Comparison of ENCODE assay signal across 9 cellular contexts in genomic region chr3:134030382-134030753, GRCh38. TPM values are rescaled to one million over a fixed set of nuclear protein-coding genes. Genes with fewer than 3 reads are reported as not detected.
DNase-seq lines count a peak whose midpoint lies in the region; ATAC-seq and TF ChIP-seq lines count a peak whose summit lies in the region.
"Had no signal": no experiment of that assay in that cellular context is flagged by ENCODE, and none has a peak within 500 bp of the region (broad histone marks: within the 10 kb centered on the region; RNA-seq: fewer than 3 reads in every experiment).

No MANE protein-coding gene starts in this region.

- H4K20me1 ChIP-seq in PC-9 (ENCODE audit: insufficient read depth), result no peaks in the 10 kb centered on the region

- POLR2A ChIA-PET in activated CD4-positive, alpha-beta T cell treated with anti-CD3 and anti-CD28 coated beads, Interleukin-2, amount 10 ng/mL, durations not matched to agents 7 days and 5 days (lab: Charles Lee), result no interaction called here
- POLR2A ChIA-PET in PC-9 (lab: Charles Lee; ENCODE audit: unreplicated experiment), result no interaction called here

- peaks cover 46% of the 10 kb centered on the region for H3K27me3 Mint-ChIP-seq in activated CD4-positive, alpha-beta T cell treated with anti-CD3 and anti-CD28 coated beads, Interleukin-2, amount 10 ng/mL, durations not matched to agents 7 days and 5 days
- peaks cover 49% of the 10 kb centered on the region for H3K27me3 Mint-ChIP-seq in activated T-helper 17 cell treated with anti-CD3 and anti-CD28 coated beads, Interleukin-2, amount 50 U/mL, for 72 hours

- H3F3A ChIP-seq in PC-9 (ENCODE audit: insufficient read depth, low read depth), result no peaks in the 10 kb centered on the region

- no peaks in the 10 kb centered on the region for H3K36me3 Mint-ChIP-seq in activated CD4-positive, alpha-beta T cell treated with anti-CD3 and anti-CD28 coated beads, Interleukin-2, amount 10 ng/mL, durations not matched to agents 7 days and 5 days (ENCODE audit: low read depth)
- H3K36me3 Mint-ChIP-seq in activated T-helper 17 cell treated with anti-CD3 and anti-CD28 coated beads, Interleukin-2, amount 50 U/mL, for 72 hours (ENCODE audit: low read depth), result no peaks in the 10 kb centered on the region

- no peak for DNase-seq in activated CD4-positive, alpha-beta T cell treated with anti-CD3 and anti-CD28 coated beads, Interleukin-2, amount 10 ng/mL, durations not matched to agents 7 days and 5 days
- no peak for DNase-seq in activated CD4-positive, alpha-beta T cell treated with anti-CD3 and anti-CD28 coated beads, Interleukin-2, amount 50 U/mL, for 48 hours
- peak; percentile 41 for DNase-seq in iPS-NIHi7 (ENCODE audit: extremely low spot score)
- no peak for DNase-seq in thoracic aorta (ENCODE audit: low spot score)
- no peak for DNase-seq in GDM1 (lab: John Stamatoyannopoulos, UW)
- DNase-seq in PC-9, result no peak
- DNase-seq in stimulated activated CD4-positive, alpha-beta T cell treated with anti-CD3 and anti-CD28 coated beads, Interleukin-12 subunit alpha, Interleukin-12 subunit beta, amount 100 ng/mL, for 4 hours, result no peak
- DNase-seq: RPMI8226 had no signal

- H3K9me2 ChIP-seq in PC-9 (ENCODE audit: insufficient read depth), result no peaks in the 10 kb centered on the region

- intact Hi-C loops in PC-9 (cut with micrococcal nuclease; ENCODE audit: unreplicated experiment), result no loop called here

- ATAC-seq in activated T-helper 17 cell treated with anti-CD3 and anti-CD28 coated beads, Interleukin-2, amount 50 U/mL, for 72 hours (replicated peaks), result no peak
- ATAC-seq in thoracic aorta (ENCODE audit: insufficient number of reproducible peaks, low FRiP score, low read depth), result no peak

- TF ChIP-seq CTCF in thoracic aorta (IDR thresholded peaks at IDR 0.05) (no peak), PC-9 (conservative IDR thresholded peaks at IDR 0.05) (no peak)

- H3K9me3 ChIP-seq in thoracic aorta (no peaks in the 10 kb centered on the region), PC-9 (ENCODE audit: insufficient read depth, low read depth) (no peaks in the 10 kb centered on the region)

- peak overlapping the region; percentile 10 for H3K4me3 Mint-ChIP-seq in activated CD4-positive, alpha-beta T cell treated with anti-CD3 and anti-CD28 coated beads, Interleukin-2, amount 10 ng/mL, durations not matched to agents 7 days and 5 days
- peak overlapping the region; percentile 27 for H3K4me3 Mint-ChIP-seq in activated T-helper 17 cell treated with anti-CD3 and anti-CD28 coated beads, Interleukin-2, amount 50 U/mL, for 72 hours

- H3K4me1 ChIP-seq in thoracic aorta (ENCODE audit: control insufficient read depth in 1 of 2, low read depth in 2 of 2) (peaks cover 8 to 10% of the 10 kb centered on the region in 2 donors), PC-9 (replicated peaks; ENCODE audit: insufficient read depth) (no peaks in the 10 kb centered on the region)

- no peaks in the 10 kb centered on the region for H3K79me2 ChIP-seq in PC-9 (ENCODE audit: low read depth)

- H2AFZ ChIP-seq in PC-9, result no peak overlapping the region

- H3K4me1 Mint-ChIP-seq in activated CD4-positive, alpha-beta T cell treated with anti-CD3 and anti-CD28 coated beads, Interleukin-2, amount 10 ng/mL, durations not matched to agents 7 days and 5 days, result peaks cover 5% of the 10 kb centered on the region
- peaks cover 4% of the 10 kb centered on the region for H3K4me1 Mint-ChIP-seq in activated T-helper 17 cell treated with anti-CD3 and anti-CD28 coated beads, Interleukin-2, amount 50 U/mL, for 72 hours

- H3K4me3 ChIP-seq in thoracic aorta (peak overlapping the region; percentile 82), PC-9 (no peak overlapping the region)

- CTCF ChIA-PET in activated CD4-positive, alpha-beta T cell treated with anti-CD3 and anti-CD28 coated beads, Interleukin-2, amount 10 ng/mL, durations not matched to agents 7 days and 5 days (lab: Charles Lee), result no interaction called here
- CTCF ChIA-PET in PC-9 (lab: Charles Lee), result no interaction called here

- no TSS peak for BruUV-seq in PC-9 (replicated peaks; lab: Mats Ljungman, UMichigan)

- H3K9me3 Mint-ChIP-seq in activated CD4-positive, alpha-beta T cell treated with anti-CD3 and anti-CD28 coated beads, Interleukin-2, amount 10 ng/mL, durations not matched to agents 7 days and 5 days, result no peaks in the 10 kb centered on the region
- no peaks in the 10 kb centered on the region for H3K9me3 Mint-ChIP-seq in activated T-helper 17 cell treated with anti-CD3 and anti-CD28 coated beads, Interleukin-2, amount 50 U/mL, for 72 hours

- H3K36me3 ChIP-seq in thoracic aorta (no peaks in the 10 kb centered on the region), PC-9 (ENCODE audit: low read depth) (no peaks in the 10 kb centered on the region)

- H3K27ac Mint-ChIP-seq in activated CD4-positive, alpha-beta T cell treated with anti-CD3 and anti-CD28 coated beads, Interleukin-2, amount 10 ng/mL, durations not matched to agents 7 days and 5 days, result no peak overlapping the region
- H3K27ac Mint-ChIP-seq in activated T-helper 17 cell treated with anti-CD3 and anti-CD28 coated beads, Interleukin-2, amount 50 U/mL, for 72 hours, result no peak overlapping the region

- no peak overlapping the region for H3K27ac ChIP-seq in thoracic aorta
- H3K27ac ChIP-seq in PC-9, result no peak overlapping the region

- no peaks in the 10 kb centered on the region for H3K27me3 ChIP-seq in thoracic aorta (replicated peaks; ENCODE audit: insufficient read depth)
- H3K27me3 ChIP-seq in PC-9 (ENCODE audit: insufficient read depth, low read depth), result no peaks in the 10 kb centered on the region

- no peak overlapping the region for H3K4me2 ChIP-seq in PC-9

RNA-seq across cellular contexts. Expression of gene SLCO2A1, which starts 0.6 kb away (rescaled TPM):
- total RNA-seq in activated CD4-positive, alpha-beta T cell treated with anti-CD3 and anti-CD28 coated beads, Interleukin-2, amount 10 ng/mL, durations not matched to agents 7 days and 5 days, result not detected
- total RNA-seq in activated T-helper 17 cell treated with anti-CD3 and anti-CD28 coated beads, Interleukin-2, amount 50 U/mL, for 72 hours, result not detected
- total RNA-seq in thoracic aorta, result 100 to 1,000 TPM in 1 of 2 donors, 1 to 10 TPM in 1; 7.9 to 115 TPM
- 0.44 and 0.70 TPM in 2 replicates for total RNA-seq in PC-9 (2021)
